In genomic region chr7:40194743-40195142, GRCh38 we compare ENCODE assay signal across 20 cellular contexts. TPM values are rescaled to one million over a fixed set of nuclear protein-coding genes. Genes with fewer than 3 reads are reported as not detected.
A peak's percentile ranks its signal among the peaks of the same experiment; 100 is the strongest.
DNase-seq lines count a peak whose midpoint lies in the region; ATAC-seq and TF ChIP-seq lines count a peak whose summit lies in the region.
"Had no signal": no experiment of that assay in that cellular context is flagged by ENCODE, and none has a peak within 500 bp of the region (broad histone marks: within the 10 kb centered on the region; RNA-seq: fewer than 3 reads in every experiment).

No MANE protein-coding gene starts in this region.

- H3K27me3 ChIP-seq in GM23248 (replicated peaks; ENCODE audit: insufficient read depth) (no peaks in the 10 kb centered on the region), brain microvascular endothelial cell (replicated peaks) (no peaks in the 10 kb centered on the region), skeletal muscle satellite cell (ENCODE audit: control insufficient read depth, insufficient read depth, low read length) (no peaks in the 10 kb centered on the region)
- H3K27me3 ChIP-seq: spleen, tibial nerve had no signal

- H2AFZ ChIP-seq in GM23248, result no peak overlapping the region

- TF ChIP-seq CTCF in brain microvascular endothelial cell (IDR thresholded peaks at IDR 0.05; ENCODE audit: low read depth, low read length, missing control alignments) (no peak), fibroblast of the aortic adventitia (IDR thresholded peaks at IDR 0.05; ENCODE audit: insufficient read depth, low read length) (no peak)

- no peak overlapping the region for H3K4me2 ChIP-seq in GM23248 (ENCODE audit: unreplicated experiment)
- no peak overlapping the region for H3K4me2 ChIP-seq in skeletal muscle satellite cell (ENCODE audit: low read length)

- WGBS in GM23248 (ENCODE audit: low coverage in 1 of 2, low lambda C conversion rate in 2 of 2, missing lambda C conversion rate in 2 of 2), 2 experiments, result 5 to 10% methylated on average over 1 of the region's 1 CpG

- H3K79me2 ChIP-seq in GM23248 (ENCODE audit: insufficient read depth), result no peaks in the 10 kb centered on the region

- H3K4me1 ChIP-seq in GM23248 (ENCODE audit: insufficient read depth) (peaks cover 23% of the 10 kb centered on the region), skeletal muscle satellite cell (ENCODE audit: control insufficient read depth, insufficient read depth, low read length) (peaks cover 36% of the 10 kb centered on the region)
- H3K4me1 ChIP-seq: spleen had no signal

- peaks cover 21% of the 10 kb centered on the region for H3F3A ChIP-seq in GM23248 (ENCODE audit: insufficient read depth)

- H3K27ac ChIP-seq in GM23248 (peak overlapping the region; percentile 50), brain microvascular endothelial cell (no peak overlapping the region)
- H3K27ac ChIP-seq: spleen, tibial nerve, WERI-Rb-1 had no signal

- no peaks in the 10 kb centered on the region for H3K9me2 ChIP-seq in GM23248 (ENCODE audit: insufficient read depth)

- in situ Hi-C loops in GM23248 (cut with MboI), result no loop called here
- in situ Hi-C loops in brain microvascular endothelial cell (cut with HindIII; ENCODE audit: low pct_ligation_motif_present, low sequenced_read_pairs), result no loop called here

- H3K4me3 ChIP-seq in GM23248, result no peak overlapping the region
- H3K4me3 ChIP-seq in brain microvascular endothelial cell (ENCODE audit: low read depth, low read length), result no peak overlapping the region
- no peak overlapping the region for H3K4me3 ChIP-seq in fibroblast of the aortic adventitia (ENCODE audit: low read depth, low read length)
- no peak overlapping the region for H3K4me3 ChIP-seq in skeletal muscle satellite cell (ENCODE audit: low read length)
- H3K4me3 ChIP-seq: lung, spleen, tibial nerve had no signal

- H4K20me1 ChIP-seq in GM23248 (ENCODE audit: insufficient read depth), result no peaks in the 10 kb centered on the region

- ATAC-seq in GM21619 (IDR thresholded peaks at IDR 0.05; ENCODE audit: unreplicated experiment), result no peak
- ATAC-seq: naive thymus-derived CD8-positive, alpha-beta T cell had no signal

- H3K36me3 ChIP-seq in GM23248 (ENCODE audit: low read depth) (no peaks in the 10 kb centered on the region), brain microvascular endothelial cell (replicated peaks) (no peaks in the 10 kb centered on the region), skeletal muscle satellite cell (ENCODE audit: insufficient read depth, low read length) (no peaks in the 10 kb centered on the region)
- H3K36me3 ChIP-seq: spleen, WERI-Rb-1 had no signal

- H3K9ac ChIP-seq in GM23248 (no peak overlapping the region), skeletal muscle satellite cell (ENCODE audit: low read depth, low read length) (peak overlapping the region; percentile 44)

- DNase-seq in GM23248, result peak; percentile 80
- peak; percentile 63 for DNase-seq in brain microvascular endothelial cell
- DNase-seq in fibroblast of the aortic adventitia (ENCODE audit: low read depth), result peak; percentile 69
- no peak for DNase-seq in NK-92 treated with Interleukin-12 subunit alpha and Interleukin-12 subunit beta, amount 100 ng/mL, for 24 hours (lab: John Stamatoyannopoulos, UW)
- DNase-seq in NK-92 (lab: John Stamatoyannopoulos, UW; ENCODE audit: unreplicated experiment), result no peak
- no peak for DNase-seq in stimulated activated CD4-positive, alpha-beta T cell treated with anti-CD3 and anti-CD28 coated beads, Interleukin-4, amount 100 ng/mL, for 24 hours
- DNase-seq: activated CD4-positive, alpha-beta memory T cell treated with anti-CD3 and anti-CD28 coated beads for 36 hours; activated naive CD8-positive, alpha-beta T cell treated with anti-CD3 and anti-CD28 coated beads, Interleukin-2, amount 10 ng/mL, durations not matched to agents 7 days and 5 days; activated T-cell treated with anti-CD3 and anti-CD28 coated beads, Interleukin-2, amount 50 U/mL, for 24 hours; C1 segment of cervical spinal cord; DMS153; naive thymus-derived CD8-positive, alpha-beta T cell; NCI-H146; spleen; T-helper 1 cell; WERI-Rb-1 had no signal

- no peaks in the 10 kb centered on the region for H3K9me3 ChIP-seq in GM23248 (ENCODE audit: low read depth)
- H3K9me3 ChIP-seq in skeletal muscle satellite cell (replicated peaks; ENCODE audit: low read length), result no peaks in the 10 kb centered on the region
- H3K9me3 ChIP-seq: spleen, tibial nerve had no signal

RNA-seq across cellular contexts. Expression of gene SUGCT, which starts 59.9 kb away (rescaled TPM):
- total RNA-seq in GM23248 (2014; rRNA removed; shearing (Covaris generic)), result 2.2 and 3.7 TPM in 2 replicates
- 7.1 and 8.9 TPM in 2 replicates for polyA plus RNA-seq in GM23248 (2016; fragmentation: Nextera tagmentation; extraction: Ambion mirVana)
- 1.9 and 6.7 TPM in 2 replicates for total RNA-seq in fibroblast of the aortic adventitia (ENCODE audit: low replicate concordance)
- total RNA-seq in skeletal muscle satellite cell (2012; rRNA removed), result 7.4 and 8.1 TPM in 2 replicates

Comparison
In these comparisons a context has a peak if more than half of its experiments do, and no peak if none do; other contexts are left out.
1. DNase-seq: peak in GM23248 (single experiment), brain microvascular endothelial cell (single experiment) and fibroblast of the aortic adventitia (single experiment); none in NK-92 treated with Interleukin-12 subunit alpha and Interleukin-12 subunit beta, amount 100 ng/mL, for 24 hours (single experiment), NK-92 (single experiment) and stimulated activated CD4-positive, alpha-beta T cell treated with anti-CD3 and anti-CD28 coated beads, Interleukin-4, amount 100 ng/mL, for 24 hours (single experiment).